Comparison of ENCODE assay signal across 17 cellular contexts in the genomic region with DNA sequence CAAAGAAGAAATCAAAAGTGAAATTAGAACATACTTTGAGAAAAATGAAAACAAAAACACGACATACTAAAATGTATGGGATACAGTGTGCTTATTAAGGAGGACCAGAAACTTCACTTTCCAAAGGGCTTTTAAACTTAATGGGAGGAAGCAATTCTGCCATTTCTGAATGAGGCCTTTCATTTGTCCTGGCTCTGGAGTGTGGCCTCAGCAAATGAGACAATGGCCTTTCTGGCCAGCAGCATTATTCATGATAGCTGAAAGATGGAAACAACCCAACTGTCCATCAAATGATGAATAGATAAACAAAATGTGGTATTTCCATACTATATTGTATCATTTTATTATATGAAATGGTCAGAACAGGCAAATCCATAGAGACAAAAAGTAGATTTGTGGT.
"Had no signal": no experiment of that assay in that cellular context is flagged by ENCODE, and none has a peak within 500 bp of the region (broad histone marks: within the 10 kb centered on the region; RNA-seq: fewer than 3 reads in every experiment).

No MANE protein-coding gene starts in this region.

- H3K27ac ChIP-seq: epithelial cell of prostate, hepatocyte, sigmoid colon, spleen, thoracic aorta had no signal

- H3K4me3 ChIP-seq: hepatocyte, sigmoid colon, spleen, thoracic aorta had no signal

- ATAC-seq: activated CD8-positive, alpha-beta T cell treated with anti-CD3 and anti-CD28 coated beads for 36 hours; effector memory CD8-positive, alpha-beta T cell; left ventricle myocardium superior; natural killer cell treated with Interleukin-12 subunit alpha and Interleukin-12 subunit beta and Interleukin-15 and Interleukin-18, amount 100 ng/mL, for 72 hours; stimulated activated naive CD8-positive, alpha-beta T cell treated with anti-CD3 and anti-CD28 coated beads, Interleukin-15, amount 100 ng/mL, for 72 hours had no signal

- DNase-seq: activated B cell treated with CpG ODN at 0.5 μM for 24 hours; activated CD4-positive, alpha-beta T cell treated with anti-CD3 and anti-CD28 coated beads for 48 hours; activated CD8-positive, alpha-beta T cell treated with anti-CD3 and anti-CD28 coated beads for 36 hours; activated gamma-delta T cell treated with Interleukin-2 at 50 U/mL for 16 hours; activated T-cell treated with anti-CD3 and anti-CD28 coated beads, Interleukin-2, amount 50 U/mL, for 48 hours; amniotic stem cell; effector memory CD8-positive, alpha-beta T cell; left ventricle myocardium superior; mesenchymal stem cell; sigmoid colon; spleen; stimulated activated naive CD8-positive, alpha-beta T cell treated with anti-CD3 and anti-CD28 coated beads, Interleukin-15, amount 100 ng/mL, for 72 hours; SW 1271 had no signal

- H3K27me3 ChIP-seq: hepatocyte, sigmoid colon, spleen had no signal
